Comparison of ENCODE assay signal across 16 cellular contexts in genomic region chr10:5325076-5325475, GRCh38. TPM values are rescaled to one million over a fixed set of nuclear protein-coding genes. Genes with fewer than 3 reads are reported as not detected.
DNase-seq lines count a peak whose midpoint lies in the region; ATAC-seq and TF ChIP-seq lines count a peak whose summit lies in the region.
"Had no signal": no experiment of that assay in that cellular context is flagged by ENCODE, and none has a peak within 500 bp of the region (broad histone marks: within the 10 kb centered on the region; RNA-seq: fewer than 3 reads in every experiment).

No MANE protein-coding gene starts in this region.

- no peak overlapping the region for H3K4me3 Mint-ChIP-seq in stimulated activated effector memory CD8-positive, alpha-beta T cell treated with anti-CD3 and anti-CD28 coated beads, Interleukin-12 subunit alpha, Interleukin-12 subunit beta, amount 100 ng/mL, for 72 hours
- H3K4me3 Mint-ChIP-seq: CD4-positive, CD25-positive, alpha-beta regulatory T cell; GM23338; H9; IgD-negative memory B cell had no signal

- no peaks in the 10 kb centered on the region for H3K4me1 Mint-ChIP-seq in stimulated activated effector memory CD8-positive, alpha-beta T cell treated with anti-CD3 and anti-CD28 coated beads, Interleukin-12 subunit alpha, Interleukin-12 subunit beta, amount 100 ng/mL, for 72 hours
- H3K4me1 Mint-ChIP-seq: GM23338, H9, IgD-negative memory B cell had no signal

- H3K9me3 Mint-ChIP-seq in stimulated activated effector memory CD8-positive, alpha-beta T cell treated with anti-CD3 and anti-CD28 coated beads, Interleukin-12 subunit alpha, Interleukin-12 subunit beta, amount 100 ng/mL, for 72 hours, result no peaks in the 10 kb centered on the region

- H3K4me3 ChIP-seq in fibroblast of mammary gland (ENCODE audit: control insufficient read depth, low read depth, low read length) (no peak overlapping the region), lower lobe of right lung (no peak overlapping the region), upper lobe of right lung (no peak overlapping the region), psoas muscle (no peak overlapping the region)
- H3K4me3 ChIP-seq: A549, GM23338 had no signal

- H3K4me1 ChIP-seq in lower lobe of right lung (no peaks in the 10 kb centered on the region), upper lobe of right lung (no peaks in the 10 kb centered on the region), psoas muscle (no peaks in the 10 kb centered on the region)
- H3K4me1 ChIP-seq: A549 had no signal

- no peaks in the 10 kb centered on the region for H3K36me3 Mint-ChIP-seq in stimulated activated effector memory CD8-positive, alpha-beta T cell treated with anti-CD3 and anti-CD28 coated beads, Interleukin-12 subunit alpha, Interleukin-12 subunit beta, amount 100 ng/mL, for 72 hours
- H3K36me3 Mint-ChIP-seq: CD4-positive, CD25-positive, alpha-beta regulatory T cell; IgD-negative memory B cell had no signal

- H3K27ac ChIP-seq in lower lobe of right lung (no peak overlapping the region), upper lobe of right lung (no peak overlapping the region), psoas muscle (no peak overlapping the region)
- H3K27ac ChIP-seq: A549 had no signal

- no peaks in the 10 kb centered on the region for H3K36me3 ChIP-seq in lower lobe of right lung
- H3K36me3 ChIP-seq in upper lobe of right lung, result no peaks in the 10 kb centered on the region
- no peaks in the 10 kb centered on the region for H3K36me3 ChIP-seq in psoas muscle (ENCODE audit: insufficient read depth in 1 of 2, low read depth in 1 of 2)

- H3K27me3 ChIP-seq in lower lobe of right lung (ENCODE audit: low read depth) (peaks cover 5% of the 10 kb centered on the region), upper lobe of right lung (no peaks in the 10 kb centered on the region), psoas muscle (ENCODE audit: insufficient read depth in 3 of 3, low read length in 2 of 3) (peaks cover 0 to 4% (median 0%) of the 10 kb centered on the region in 3 donors)

- DNase-seq in SK-N-DZ (ENCODE audit: low spot score) (peak; percentile 70), fibroblast of mammary gland (ENCODE audit: low read depth) (peak; percentile 69), lower lobe of right lung (no peak), upper lobe of right lung (no peak), putamen (ENCODE audit: low spot score) (no peak), hypothalamus (lab: John Stamatoyannopoulos, UW) (no peak), psoas muscle (no peak)
- no peak for DNase-seq in stimulated activated effector memory CD8-positive, alpha-beta T cell treated with anti-CD3 and anti-CD28 coated beads, Interleukin-12 subunit alpha, Interleukin-12 subunit beta, amount 100 ng/mL, for 72 hours (ENCODE audit: low spot score in 2 of 2)
- DNase-seq: CD4-positive, CD25-positive, alpha-beta regulatory T cell; DMS53; H9 had no signal

- H3K27ac Mint-ChIP-seq in stimulated activated effector memory CD8-positive, alpha-beta T cell treated with anti-CD3 and anti-CD28 coated beads, Interleukin-12 subunit alpha, Interleukin-12 subunit beta, amount 100 ng/mL, for 72 hours, result no peak overlapping the region
- H3K27ac Mint-ChIP-seq: GM23338, H9 had no signal

- intact Hi-C loops in lower lobe of right lung (cut with DNase I), result no loop called here
- intact Hi-C loops in upper lobe of right lung (cut with DNase I), result no loop called here
- intact Hi-C loops in psoas muscle (cut with DNase I), result no loop called here

- H3K9me3 ChIP-seq in lower lobe of right lung, result no peaks in the 10 kb centered on the region
- H3K9me3 ChIP-seq in upper lobe of right lung, result no peaks in the 10 kb centered on the region
- H3K9me3 ChIP-seq in psoas muscle, result no peaks in the 10 kb centered on the region

- WGBS in psoas muscle, 3 donors, result 65 to 74% (median 70%) methylated on average over 6 of the region's 6 CpGs

- no peak for TF ChIP-seq CTCF in fibroblast of mammary gland (conservative IDR thresholded peaks at IDR 0.05; ENCODE audit: control insufficient read depth, insufficient read depth, low read depth, low read length)
- TF ChIP-seq CTCF in lower lobe of right lung (IDR thresholded peaks at IDR 0.05), result no peak
- TF ChIP-seq CTCF in upper lobe of right lung (IDR thresholded peaks at IDR 0.05), result no peak
- TF ChIP-seq CTCF in psoas muscle (IDR thresholded peaks at IDR 0.05), result no peak

- ATAC-seq in lower lobe of right lung (peak; percentile 25 to 28), upper lobe of right lung (peak; percentile 32), psoas muscle (no peak)
- ATAC-seq in stimulated activated effector memory CD8-positive, alpha-beta T cell treated with anti-CD3 and anti-CD28 coated beads, Interleukin-12 subunit alpha, Interleukin-12 subunit beta, amount 100 ng/mL, for 72 hours, result no peak
- ATAC-seq: A549, GM23338 had no signal

RNA-seq across cellular contexts. Expression of gene UCN3, which starts 39.7 kb away (rescaled TPM):
- not detected in 2 replicates for polyA plus RNA-seq in SK-N-DZ (2014; cell fraction: cytosol; rRNA removed)
- polyA plus RNA-seq in SK-N-DZ (2014; cell fraction: nucleus; rRNA removed), result not detected in 2 replicates
- 0.53 TPM for total RNA-seq in lower lobe of right lung
- total RNA-seq in upper lobe of right lung, result 1.2 TPM
- total RNA-seq in psoas muscle, result not detected
- not detected for polyA plus RNA-seq in psoas muscle
- total RNA-seq: CD4-positive, CD25-positive, alpha-beta regulatory T cell; GM23338; H9 had no signal
- polyA plus RNA-seq: A549; AG04450; BJ; CD4-positive, CD25-positive, alpha-beta regulatory T cell; GM23338; IgD-negative memory B cell had no signal

Comparison
In these comparisons a context has a peak if more than half of its experiments do, and no peak if none do; other contexts are left out.
1. DNase-seq: peak in SK-N-DZ (single experiment) and fibroblast of mammary gland (single experiment); none in lower lobe of right lung (single experiment), upper lobe of right lung (single experiment), putamen (single experiment), hypothalamus (0 of 51), psoas muscle (0 of 2) and stimulated activated effector memory CD8-positive, alpha-beta T cell treated with anti-CD3 and anti-CD28 coated beads, Interleukin-12 subunit alpha, Interleukin-12 subunit beta, amount 100 ng/mL, for 72 hours (0 of 2).
2. ATAC-seq: peak in lower lobe of right lung (2 of 2) and upper lobe of right lung (single experiment); none in psoas muscle (0 of 4) and stimulated activated effector memory CD8-positive, alpha-beta T cell treated with anti-CD3 and anti-CD28 coated beads, Interleukin-12 subunit alpha, Interleukin-12 subunit beta, amount 100 ng/mL, for 72 hours (single experiment).